ENCODE assay signal across 15 cellular contexts in genomic region chr4:10151182-10151581, GRCh38. TPM values are rescaled to one million over a fixed set of nuclear protein-coding genes. Genes with fewer than 3 reads are reported as not detected.
DNase-seq lines count a peak whose midpoint lies in the region; ATAC-seq and TF ChIP-seq lines count a peak whose summit lies in the region.
"Had no signal": no experiment of that assay in that cellular context is flagged by ENCODE, and none has a peak within 500 bp of the region (broad histone marks: within the 10 kb centered on the region; RNA-seq: fewer than 3 reads in every experiment).

No MANE protein-coding gene starts in this region.

- no peaks in the 10 kb centered on the region for H3K9me3 ChIP-seq in testis
- H3K9me3 ChIP-seq: heart right ventricle, thoracic aorta had no signal

- H3K36me3 ChIP-seq in testis (ENCODE audit: low read depth, missing control alignments), result no peaks in the 10 kb centered on the region
- H3K36me3 ChIP-seq: heart right ventricle, thoracic aorta had no signal

- ATAC-seq in GM18867 (IDR thresholded peaks at IDR 0.05; ENCODE audit: unreplicated experiment), result peak; percentile 45
- peak; percentile 80 for ATAC-seq in GM21529 (IDR thresholded peaks at IDR 0.05; ENCODE audit: unreplicated experiment)
- peak; percentile 68 for ATAC-seq in HG03135 (IDR thresholded peaks at IDR 0.05; ENCODE audit: unreplicated experiment)
- ATAC-seq: heart right ventricle had no signal

- intact Hi-C loops in testis (cut with DNase I; ENCODE audit: low total_unique reads), result no loop called here

- no peak overlapping the region for H3K4me3 ChIP-seq in testis
- H3K4me3 ChIP-seq: heart right ventricle, thoracic aorta had no signal

- TF ChIP-seq POLR2A in testis (IDR thresholded peaks at IDR 0.05), result no peak

- no peaks in the 10 kb centered on the region for H3K4me1 ChIP-seq in testis
- H3K4me1 ChIP-seq: heart right ventricle had no signal

- no peak for TF ChIP-seq CTCF in testis (IDR thresholded peaks at IDR 0.05)

- 78 to 83% methylated on average over 5 of the region's 5 CpGs for WGBS in testis, 2 donors

- peak; percentile 67 for DNase-seq in germinal center (ENCODE audit: low spot score)
- DNase-seq in activated CD8-positive, alpha-beta memory T cell treated with anti-CD3 and anti-CD28 coated beads, Interleukin-2, amount 50 U/mL, for 4 hours, result no peak
- no peak for DNase-seq in activated T-cell treated with anti-CD3 and anti-CD28 coated beads, Interleukin-2, amount 50 U/mL, for 48 hours
- no peak for DNase-seq in testis
- DNase-seq in NCI-H2171 (lab: John Stamatoyannopoulos, UW), result no peak
- DNase-seq: activated CD4-positive, alpha-beta memory T cell treated with anti-CD3 and anti-CD28 coated beads for 36 hours; activated gamma-delta T cell treated with Interleukin-2 at 50 U/mL for 16 hours; CD4-positive, CD25-positive, alpha-beta regulatory T cell; heart right ventricle; NCI-H510A treated with DMSO at 0.1 percent for 48 hours; RPMI8226 had no signal

- no peak overlapping the region for H3K27ac ChIP-seq in testis
- H3K27ac ChIP-seq: heart right ventricle, thoracic aorta had no signal

- H3K27me3 ChIP-seq in testis, result no peaks in the 10 kb centered on the region
- H3K27me3 ChIP-seq: heart right ventricle had no signal

RNA-seq across cellular contexts. Expression of gene WDR1, which starts 34.6 kb away (rescaled TPM):
- total RNA-seq in testis, result 100 to 1,000 TPM; 165 to 168 TPM
- 295 TPM for polyA plus RNA-seq in testis (ENCODE audit: insufficient read depth, low read depth, low replicate concordance)
